ENCODE assay signal across 1 cellular context in the genomic region with DNA sequence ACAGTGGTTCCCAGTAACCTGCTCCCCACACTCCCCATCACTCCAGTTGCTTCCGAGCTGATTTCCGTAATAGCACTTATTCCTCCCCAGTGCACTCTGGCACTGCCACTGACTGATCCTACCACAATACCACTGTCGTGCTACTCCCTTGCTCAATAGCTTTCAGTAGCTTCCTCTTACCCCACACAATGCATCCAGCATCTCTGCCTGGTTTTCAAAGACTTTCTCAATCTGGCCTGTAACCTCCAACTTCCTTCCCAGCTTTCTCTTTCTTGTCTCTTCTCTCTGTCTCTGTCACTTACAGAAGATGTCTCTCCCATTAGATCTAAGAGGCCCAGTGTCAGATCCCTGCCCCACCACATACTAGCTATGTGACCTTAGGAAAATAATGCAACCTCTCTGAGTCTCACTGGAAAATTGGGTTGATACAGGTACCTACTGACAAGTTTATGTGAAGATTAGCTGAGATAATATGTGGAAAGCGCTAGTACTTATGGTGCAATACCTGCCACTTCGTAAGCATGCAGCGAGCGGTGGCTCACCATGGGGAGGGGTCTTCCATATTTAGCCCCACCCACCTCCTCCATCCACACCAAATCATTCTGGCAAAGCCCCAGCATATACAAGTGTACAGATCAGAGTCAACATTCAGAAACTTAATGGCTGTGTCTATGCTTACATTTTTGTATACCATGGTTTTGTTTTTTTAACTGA.
TF ChIP-seq lines count a peak whose summit lies in the region.

No MANE protein-coding gene starts in this region.

TF ChIP-seq in HepG2, 621 proteins besides CTCF, POLR2A, EP300 and RAD21 (continued from another document):
- TF ChIP-seq, protein P1, sequence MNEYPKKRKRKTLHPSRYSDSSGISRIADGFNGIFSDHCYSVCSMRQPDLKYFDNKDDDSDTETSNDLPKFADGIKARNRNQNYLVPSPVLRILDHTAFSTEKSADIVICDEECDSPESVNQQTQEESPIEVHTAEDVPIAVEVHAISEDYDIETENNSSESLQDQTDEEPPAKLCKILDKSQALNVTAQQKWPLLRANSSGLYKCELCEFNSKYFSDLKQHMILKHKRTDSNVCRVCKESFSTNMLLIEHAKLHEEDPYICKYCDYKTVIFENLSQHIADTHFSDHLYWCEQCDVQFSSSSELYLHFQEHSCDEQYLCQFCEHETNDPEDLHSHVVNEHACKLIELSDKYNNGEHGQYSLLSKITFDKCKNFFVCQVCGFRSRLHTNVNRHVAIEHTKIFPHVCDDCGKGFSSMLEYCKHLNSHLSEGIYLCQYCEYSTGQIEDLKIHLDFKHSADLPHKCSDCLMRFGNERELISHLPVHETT (CRISPR knock-in tag; conservative IDR thresholded peaks at IDR 0.05) = no peak
- TF ChIP-seq ZNF251 (CRISPR knock-in tag; IDR thresholded peaks at IDR 0.05) = no peak
- TF ChIP-seq ZNF883 (CRISPR knock-in tag; IDR thresholded peaks at IDR 0.05; ENCODE audit: not compliant biosample characterization) = no peak
- peak; percentile 52 for TF ChIP-seq CEBPB (IDR thresholded peaks at IDR 0.05; ENCODE audit: borderline replicate concordance, low read depth, low read length)
- TF ChIP-seq, protein P2, sequence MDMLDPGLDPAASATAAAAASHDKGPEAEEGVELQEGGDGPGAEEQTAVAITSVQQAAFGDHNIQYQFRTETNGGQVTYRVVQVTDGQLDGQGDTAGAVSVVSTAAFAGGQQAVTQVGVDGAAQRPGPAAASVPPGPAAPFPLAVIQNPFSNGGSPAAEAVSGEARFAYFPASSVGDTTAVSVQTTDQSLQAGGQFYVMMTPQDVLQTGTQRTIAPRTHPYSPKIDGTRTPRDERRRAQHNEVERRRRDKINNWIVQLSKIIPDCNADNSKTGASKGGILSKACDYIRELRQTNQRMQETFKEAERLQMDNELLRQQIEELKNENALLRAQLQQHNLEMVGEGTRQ (IDR thresholded peaks at IDR 0.05; ENCODE audit: low read depth, low read length) = no peak
- TF ChIP-seq, protein P2 (CRISPR knock-in tag; IDR thresholded peaks at IDR 0.05; ENCODE audit: borderline replicate concordance) = no peak
- no peak for TF ChIP-seq ZNF326 (CRISPR knock-in tag; IDR thresholded peaks at IDR 0.05; ENCODE audit: borderline replicate concordance)
